9 cellular contexts compared by ENCODE assay signal in genomic region chr11:1152316-1153104, GRCh38. TPM values are rescaled to one million over a fixed set of nuclear protein-coding genes. Genes with fewer than 3 reads are reported as not detected.
DNase-seq lines count a peak whose midpoint lies in the region; TF ChIP-seq lines count a peak whose summit lies in the region.
"Had no signal": no experiment of that assay in that cellular context is flagged by ENCODE, and none has a peak within 500 bp of the region (broad histone marks: within the 10 kb centered on the region; RNA-seq: fewer than 3 reads in every experiment).

No MANE protein-coding gene starts in this region.

- H3K36me3 Mint-ChIP-seq in T-helper 2 cell treated with Interferon-gamma antibody and Interleukin-4, amounts not matched to agents 5 μg/mL and 100 μg/mL, for 36 hours (ENCODE audit: low read depth): no peaks in the 10 kb centered on the region

- H3K4me1 Mint-ChIP-seq in T-helper 2 cell treated with Interferon-gamma antibody and Interleukin-4, amounts not matched to agents 5 μg/mL and 100 μg/mL, for 36 hours (ENCODE audit: low read depth): peaks cover 3% of the 10 kb centered on the region

- peak; percentile 12 for DNase-seq in stimulated activated CD4-positive, alpha-beta T cell treated with anti-CD3 and anti-CD28 coated beads, Interleukin-4, amount 100 ng/mL, for 24 hours
- DNase-seq in stimulated activated CD4-positive, alpha-beta T cell treated with anti-CD3 and anti-CD28 coated beads, Interleukin-12 subunit alpha, Interleukin-12 subunit beta, amount 100 ng/mL, for 4 hours: no peak
- DNase-seq in T-helper 2 cell treated with Interferon-gamma antibody and Interleukin-4, amounts not matched to agents 5 μg/mL and 100 μg/mL, for 36 hours (ENCODE audit: low spot score): peak; percentile 35
- peak; percentile 94 for DNase-seq in glomerular visceral epithelial cell (ENCODE audit: extremely low spot score)
- peak; percentile 41 for DNase-seq in ureter (ENCODE audit: low spot score)
- DNase-seq in HEK293T (ENCODE audit: extremely low spot score): no peak
- DNase-seq in Kasumi-1 (lab: John Stamatoyannopoulos, UW): no peak
- DNase-seq in amniotic stem cell (lab: John Stamatoyannopoulos, UW): no peak
- DNase-seq: DMS79 treated with DMSO at 0.1 percent for 48 hours had no signal

- H3K9me3 Mint-ChIP-seq in T-helper 2 cell treated with Interferon-gamma antibody and Interleukin-4, amounts not matched to agents 5 μg/mL and 100 μg/mL, for 36 hours: peaks cover 9% of the 10 kb centered on the region

- POLR2A ChIA-PET in HEK293T (lab: Yijun Ruan, JAX): no interaction called here

- H3K27ac Mint-ChIP-seq in T-helper 2 cell treated with Interferon-gamma antibody and Interleukin-4, amounts not matched to agents 5 μg/mL and 100 μg/mL, for 36 hours: no peak overlapping the region

- no peak overlapping the region for H3K4me3 Mint-ChIP-seq in T-helper 2 cell treated with Interferon-gamma antibody and Interleukin-4, amounts not matched to agents 5 μg/mL and 100 μg/mL, for 36 hours

- H3K27me3 Mint-ChIP-seq in T-helper 2 cell treated with Interferon-gamma antibody and Interleukin-4, amounts not matched to agents 5 μg/mL and 100 μg/mL, for 36 hours (ENCODE audit: low read depth): no peaks in the 10 kb centered on the region

- CTCF ChIA-PET in HEK293T (lab: Yijun Ruan, JAX): interaction anchor here (0.6 kb wide), 1 partner anchor 26 kb away, joined by 3 read pairs; no protein-coding TSS in a partner anchor

TF ChIP-seq in HEK293T, 16 proteins besides CTCF, POLR2A, EP300 and RAD21:
- TF ChIP-seq TARDBP (IDR thresholded peaks at IDR 0.05) (no peak), SP1 (IDR thresholded peaks at IDR 0.05) (no peak), FOXA1 (IDR thresholded peaks at IDR 0.05) (no peak), FOXK2 (IDR thresholded peaks at IDR 0.05) (no peak), HDGF (IDR thresholded peaks at IDR 0.05; ENCODE audit: borderline replicate concordance) (no peak), ELF4 (IDR thresholded peaks at IDR 0.05) (no peak), NFRKB (IDR thresholded peaks at IDR 0.05) (no peak), FOXM1 (IDR thresholded peaks at IDR 0.05; ENCODE audit: borderline replicate concordance) (no peak), SUZ12 (IDR thresholded peaks at IDR 0.05) (no peak), BHLHE40 (IDR thresholded peaks at IDR 0.05; ENCODE audit: borderline replicate concordance) (no peak), CTBP1 (IDR thresholded peaks at IDR 0.05; ENCODE audit: borderline replicate concordance) (no peak), ARNT (IDR thresholded peaks at IDR 0.05) (no peak), LEF1 (IDR thresholded peaks at IDR 0.05; ENCODE audit: borderline replicate concordance) (no peak)

RNA-seq across cellular contexts. Expression of gene MUC5AC, which starts 5.2 kb away (rescaled TPM):
- not detected for total RNA-seq in ureter

Comparison
In these comparisons a context has a peak if more than half of its experiments do, and no peak if none do; other contexts are left out.
1. DNase-seq: peak in stimulated activated CD4-positive, alpha-beta T cell treated with anti-CD3 and anti-CD28 coated beads, Interleukin-4, amount 100 ng/mL, for 24 hours (single experiment), T-helper 2 cell treated with Interferon-gamma antibody and Interleukin-4, amounts not matched to agents 5 μg/mL and 100 μg/mL, for 36 hours (single experiment), glomerular visceral epithelial cell (single experiment) and ureter (single experiment); none in stimulated activated CD4-positive, alpha-beta T cell treated with anti-CD3 and anti-CD28 coated beads, Interleukin-12 subunit alpha, Interleukin-12 subunit beta, amount 100 ng/mL, for 4 hours (single experiment), HEK293T (single experiment), Kasumi-1 (0 of 2) and amniotic stem cell (single experiment).